ENCODE assay signal across 10 cellular contexts in genomic region chr9:129125478-129125877, GRCh38. TPM values are rescaled to one million over a fixed set of nuclear protein-coding genes. Genes with fewer than 3 reads are reported as not detected.
A peak's percentile ranks its signal among the peaks of the same experiment; 100 is the strongest.
DNase-seq lines count a peak whose midpoint lies in the region; ATAC-seq and TF ChIP-seq lines count a peak whose summit lies in the region.
"Had no signal": no experiment of that assay in that cellular context is flagged by ENCODE, and none has a peak within 500 bp of the region (broad histone marks: within the 10 kb centered on the region; RNA-seq: fewer than 3 reads in every experiment).

No MANE protein-coding gene starts in this region.

- TF ChIP-seq CTCF in PC-9 (conservative IDR thresholded peaks at IDR 0.05) = no peak
- TF ChIP-seq CTCF in gastroesophageal sphincter (IDR thresholded peaks at IDR 0.05) = no peak
- TF ChIP-seq CTCF in stomach (IDR thresholded peaks at IDR 0.05) = no peak

- H2AFZ ChIP-seq in PC-9 = no peak overlapping the region

- TF ChIP-seq POLR2A in gastroesophageal sphincter (IDR thresholded peaks at IDR 0.05) = no peak
- no peak for TF ChIP-seq POLR2A in stomach (IDR thresholded peaks at IDR 0.05)

- BruUV-seq in PC-9 (replicated peaks; lab: Mats Ljungman, UMichigan) = no TSS peak

- ATAC-seq in gastroesophageal sphincter = peak; percentile 56
- ATAC-seq in GM19467 (IDR thresholded peaks at IDR 0.05; ENCODE audit: unreplicated experiment) = no peak

- H3K36me3 ChIP-seq in PC-9 (ENCODE audit: low read depth) = no peaks in the 10 kb centered on the region; the same call in 1 of the 2 replicates
- peaks cover 0 to 90% of the 10 kb centered on the region in 2 donors for H3K36me3 ChIP-seq in gastroesophageal sphincter
- H3K36me3 ChIP-seq in stomach = peaks cover 27 to 100% (median 91%) of the 10 kb centered on the region in 4 donors

- peak overlapping the region; percentile 29; the same call in 1 of the 2 replicates for H3K4me2 ChIP-seq in PC-9

- H3K27ac ChIP-seq in PC-9 = peak overlapping the region; percentile 72
- no peak overlapping the region for H3K27ac ChIP-seq in gastroesophageal sphincter
- H3K27ac ChIP-seq in stomach = no peak overlapping the region
- H3K27ac ChIP-seq: heart left ventricle had no signal

- H3K79me2 ChIP-seq in PC-9 (ENCODE audit: low read depth) = no peaks in the 10 kb centered on the region

- no peak overlapping the region for H3K4me3 ChIP-seq in PC-9
- H3K4me3 ChIP-seq in gastroesophageal sphincter = no peak overlapping the region
- H3K4me3 ChIP-seq in stomach = no peak overlapping the region
- H3K4me3 ChIP-seq: heart left ventricle had no signal

- 82 to 88% methylated on average over 4 to 5 of the region's 8 CpGs for WGBS in gastroesophageal sphincter (ENCODE audit: low coverage in 1 of 2), 2 donors
- 87 to 96% (median 90%) methylated on average over 8 of the region's 8 CpGs for WGBS in stomach, 5 donors

- no peaks in the 10 kb centered on the region for H4K20me1 ChIP-seq in PC-9 (ENCODE audit: insufficient read depth)

- no peak for TF ChIP-seq EP300 in gastroesophageal sphincter (IDR thresholded peaks at IDR 0.05)
- TF ChIP-seq EP300 in stomach (IDR thresholded peaks at IDR 0.05) = no peak

- no peaks in the 10 kb centered on the region for H3K9me2 ChIP-seq in PC-9 (ENCODE audit: insufficient read depth)

- CTCF ChIA-PET in PC-9 (lab: Charles Lee) = no interaction called here

- H3K4me1 ChIP-seq in PC-9 (replicated peaks; ENCODE audit: insufficient read depth) (peaks cover 17% of the 10 kb centered on the region), gastroesophageal sphincter (no peaks in the 10 kb centered on the region), stomach (peaks cover 0 to 12% (median 7%) of the 10 kb centered on the region in 4 donors)

- DNase-seq in EH (ENCODE audit: low read depth) (peak; percentile 86), PC-9 (peak; percentile 27 to 88), stomach (no peak), nucleus accumbens (lab: John Stamatoyannopoulos, UW) (no peak)
- DNase-seq: activated CD4-positive, alpha-beta T cell treated with anti-CD3 and anti-CD28 coated beads, Interleukin-2, amount 50 U/mL, for 1 hour; aorta; CD4-positive, CD25-positive, alpha-beta regulatory T cell; heart left ventricle had no signal

- peaks cover 13% of the 10 kb centered on the region for H3F3A ChIP-seq in PC-9 (ENCODE audit: insufficient read depth, low read depth)

- H3K27me3 ChIP-seq in PC-9 (ENCODE audit: insufficient read depth, low read depth) = no peaks in the 10 kb centered on the region
- no peaks in the 10 kb centered on the region for H3K27me3 ChIP-seq in gastroesophageal sphincter
- no peaks in the 10 kb centered on the region for H3K27me3 ChIP-seq in stomach
- H3K27me3 ChIP-seq: heart left ventricle had no signal

- POLR2A ChIA-PET in PC-9 (lab: Charles Lee; ENCODE audit: unreplicated experiment) = interaction anchor here (0.6 kb wide), 3 partner anchors 15 to 484 kb away, joined by 3 to 6 read pairs (median 5); no protein-coding TSS in a partner anchor

- no peaks in the 10 kb centered on the region for H3K9me3 ChIP-seq in PC-9 (ENCODE audit: insufficient read depth, low read depth)
- H3K9me3 ChIP-seq in gastroesophageal sphincter = no peaks in the 10 kb centered on the region
- no peaks in the 10 kb centered on the region for H3K9me3 ChIP-seq in stomach
- H3K9me3 ChIP-seq: heart left ventricle had no signal

- intact Hi-C loops in PC-9 (cut with micrococcal nuclease; ENCODE audit: unreplicated experiment) = no loop called here
- intact Hi-C loops in stomach (cut with DNase I; ENCODE audit: low total_unique reads) = no loop called here

RNA-seq across cellular contexts. Expression of gene PTPA, which starts 14.3 kb away (rescaled TPM):
- total RNA-seq in PC-9 (2021) = 182 and 197 TPM in 2 replicates
- total RNA-seq in gastroesophageal sphincter = 100 to 1,000 TPM in 1 of 4 donors, 10 to 100 TPM in 3; 58.7 to 100 (median 71.6) TPM
- 100 to 1,000 TPM in 1 of 5 donors, 10 to 100 TPM in 4; 12.3 to 118 (median 48.8) TPM for total RNA-seq in stomach
- polyA plus RNA-seq in stomach = 100 to 1,000 TPM in 1 of 3 donors, 10 to 100 TPM in 2; 69.2 to 111 (median 77.9) TPM

RNA-seq across cellular contexts. Expression of gene CRAT, which starts 14.9 kb away (rescaled TPM):
- 40.3 and 60.0 TPM in 2 replicates for total RNA-seq in PC-9 (2021)
- total RNA-seq in gastroesophageal sphincter = 10 to 100 TPM; 59.6 to 91.2 (median 67.5) TPM
- 10 to 100 TPM; 13.0 to 92.2 (median 49.6) TPM for total RNA-seq in stomach
- polyA plus RNA-seq in stomach = 10 to 100 TPM; 25.8 to 28.5 (median 28.1) TPM

RNA-seq across cellular contexts. Expression of gene DOLPP1, which starts 44.6 kb away (rescaled TPM):
- total RNA-seq in PC-9 (2021) = 21.5 and 24.4 TPM in 2 replicates
- total RNA-seq in gastroesophageal sphincter = 1 to 10 TPM; 2.7 to 6.2 (median 6.0) TPM
- total RNA-seq in stomach = 10 to 100 TPM in 4 of 5 donors, 1 to 10 TPM in 1; 5.5 to 84.0 (median 17.4) TPM
- polyA plus RNA-seq in stomach = 10 to 100 TPM in 1 of 3 donors, 1 to 10 TPM in 2; 3.4 to 11.4 (median 8.3) TPM

RNA-seq across cellular contexts. Expression of gene IER5L, which starts 52.6 kb away (rescaled TPM):
- total RNA-seq in PC-9 (2021) (35.5 and 37.3 TPM in 2 replicates), gastroesophageal sphincter (10 to 100 TPM in 2 of 4 donors, 1 to 10 TPM in 2; 7.4 to 14.3 (median 10.4) TPM), stomach (10 to 100 TPM in 1 of 5 donors, 1 to 10 TPM in 4; 2.6 to 30.4 (median 4.5) TPM)
- 10 to 100 TPM in 2 of 3 donors, 1 to 10 TPM in 1; 7.2 to 25.1 (median 17.0) TPM for polyA plus RNA-seq in stomach
- polyA plus RNA-seq: CD4-positive, CD25-positive, alpha-beta regulatory T cell had no signal

Comparison
In these comparisons a context has a peak if more than half of its experiments do, and no peak if none do; other contexts are left out.
1. DNase-seq: peak in EH (single experiment) and PC-9 (2 of 2); none in stomach (single experiment) and nucleus accumbens (0 of 56).